In the genomic region with DNA sequence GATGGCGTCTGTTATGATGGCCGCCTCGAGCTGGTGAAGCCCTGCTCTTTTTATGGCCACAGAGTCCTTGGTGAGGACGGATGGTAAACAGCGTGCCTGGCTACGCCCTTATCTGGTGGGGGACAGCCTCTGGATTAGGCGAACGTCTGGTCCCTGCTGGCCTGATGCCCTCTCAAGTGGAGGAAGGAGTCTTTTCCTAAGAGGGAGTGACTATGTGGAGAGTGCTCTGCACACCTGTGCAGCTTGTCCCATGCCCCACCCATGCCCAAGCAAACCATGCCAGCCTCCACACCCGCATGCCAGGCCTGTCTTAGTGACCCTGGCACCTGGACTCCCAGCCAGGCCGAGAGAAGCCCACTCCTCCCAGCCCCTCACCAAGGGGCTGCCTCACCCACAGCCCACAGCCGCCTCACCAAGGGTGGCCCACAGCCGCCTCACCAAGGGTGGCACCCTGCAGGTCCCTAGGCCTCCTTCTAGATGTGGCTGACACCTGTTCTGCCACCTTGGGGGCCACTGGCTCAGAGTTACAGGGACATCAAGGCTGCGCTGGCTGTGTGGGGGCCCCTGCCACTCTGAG, we compare ENCODE assay signal across 1 cellular context.
TF ChIP-seq lines count a peak whose summit lies in the region.

No MANE protein-coding gene starts in this region.

TF ChIP-seq in H1, 55 proteins besides CTCF, POLR2A, EP300 and RAD21:
- TF ChIP-seq POU5F1 (IDR thresholded peaks at IDR 0.05; ENCODE audit: low read depth, low read length) (no peak), YY1 (IDR thresholded peaks at IDR 0.05; ENCODE audit: low read depth, low read length) (no peak), RNF2 (IDR thresholded peaks at IDR 0.05; ENCODE audit: borderline replicate concordance, low read depth, low read length, missing control alignments, poor library complexity, severe bottlenecking) (no peak), KDM4A (IDR thresholded peaks at IDR 0.05; ENCODE audit: low read depth, low read length, severe bottlenecking) (no peak), TAF1 (IDR thresholded peaks at IDR 0.05; ENCODE audit: low read depth, low read length) (no peak), CHD2 (IDR thresholded peaks at IDR 0.05; ENCODE audit: low read length) (no peak), JUN (IDR thresholded peaks at IDR 0.05; ENCODE audit: low read depth, low read length) (no peak)
